ENCODE assay signal across 10 cellular contexts in genomic region chr18:23872701-23873550, GRCh38.
A peak's percentile ranks its signal among the peaks of the same experiment; 100 is the strongest.
DNase-seq lines count a peak whose midpoint lies in the region; ATAC-seq and TF ChIP-seq lines count a peak whose summit lies in the region.
"Had no signal": no experiment of that assay in that cellular context is flagged by ENCODE, and none has a peak within 500 bp of the region (broad histone marks: within the 10 kb centered on the region; RNA-seq: fewer than 3 reads in every experiment).

No MANE protein-coding gene starts in this region.

- H3K9ac ChIP-seq in duodenal mucosa (ENCODE audit: low read depth in 1 of 2, low read length in 2 of 2) (peak overlapping the region; percentile 29 to 83), rectal smooth muscle tissue (ENCODE audit: low read length) (no peak overlapping the region)

- ATAC-seq in HG03097 (IDR thresholded peaks at IDR 0.05; ENCODE audit: low FRiP score, unreplicated experiment) (no peak), HG02798 (IDR thresholded peaks at IDR 0.05; ENCODE audit: poor library complexity, unreplicated experiment) (no peak)
- no peak for ATAC-seq in stimulated activated memory B cell treated with anti-CD40 and anti-IgM and Interleukin-4, amounts not matched to agents 10 μg/mL and 1 μg/mL and 100 μg/mL, for 72 hours

- POLR2A ChIA-PET in RWPE1 (lab: Yijun Ruan, JAX; ENCODE audit: low non-redundant PET), result no interaction called here

- peak overlapping the region; percentile 94 for H3K27ac ChIP-seq in RWPE1
- peak overlapping the region; percentile 82 for H3K27ac ChIP-seq in duodenal mucosa (ENCODE audit: low read depth, low read length)
- H3K27ac ChIP-seq in rectal smooth muscle tissue (ENCODE audit: low read depth, low read length), result no peak overlapping the region

- H3K4me1 ChIP-seq in duodenal mucosa (ENCODE audit: control insufficient read depth in 1 of 2, insufficient read depth in 2 of 2, low read length in 2 of 2) (peaks cover 16 to 21% of the 10 kb centered on the region in 2 donors), rectal smooth muscle tissue (ENCODE audit: control insufficient read depth, insufficient read depth, low read length) (no peaks in the 10 kb centered on the region)

- TF ChIP-seq CTCF in RWPE1 (conservative IDR thresholded peaks at IDR 0.05; ENCODE audit: low read depth), result no peak

- no peaks in the 10 kb centered on the region for H3K36me3 Mint-ChIP-seq in stimulated activated memory B cell treated with anti-CD40 and anti-IgM and Interleukin-4, amounts not matched to agents 10 μg/mL and 1 μg/mL and 100 μg/mL, for 72 hours
- H3K36me3 Mint-ChIP-seq: naive B cell had no signal

- H3K27me3 ChIP-seq in duodenal mucosa (ENCODE audit: control insufficient read depth in 1 of 2, insufficient read depth in 2 of 2, low read length in 2 of 2) (no peaks in the 10 kb centered on the region), rectal smooth muscle tissue (ENCODE audit: control insufficient read depth, insufficient read depth, low read length) (no peaks in the 10 kb centered on the region)

- H3K4me1 Mint-ChIP-seq in stimulated activated memory B cell treated with anti-CD40 and anti-IgM and Interleukin-4, amounts not matched to agents 10 μg/mL and 1 μg/mL and 100 μg/mL, for 72 hours, result peaks cover 24% of the 10 kb centered on the region

- peak overlapping the region; percentile 70 to 85 for H3K4me3 ChIP-seq in duodenal mucosa (ENCODE audit: low read depth in 1 of 2, low read length in 2 of 2)
- peak overlapping the region; percentile 47 for H3K4me3 ChIP-seq in rectal smooth muscle tissue (ENCODE audit: low read length)

- no peaks in the 10 kb centered on the region for H3K9me3 Mint-ChIP-seq in stimulated activated memory B cell treated with anti-CD40 and anti-IgM and Interleukin-4, amounts not matched to agents 10 μg/mL and 1 μg/mL and 100 μg/mL, for 72 hours
- H3K9me3 Mint-ChIP-seq: naive B cell had no signal

- CTCF ChIA-PET in RWPE1 (lab: Yijun Ruan, JAX), result no interaction called here

- H3K27ac Mint-ChIP-seq in stimulated activated memory B cell treated with anti-CD40 and anti-IgM and Interleukin-4, amounts not matched to agents 10 μg/mL and 1 μg/mL and 100 μg/mL, for 72 hours, result no peak overlapping the region

- no peak overlapping the region for H3K4me3 Mint-ChIP-seq in stimulated activated memory B cell treated with anti-CD40 and anti-IgM and Interleukin-4, amounts not matched to agents 10 μg/mL and 1 μg/mL and 100 μg/mL, for 72 hours

- no peaks in the 10 kb centered on the region for H3K27me3 Mint-ChIP-seq in stimulated activated memory B cell treated with anti-CD40 and anti-IgM and Interleukin-4, amounts not matched to agents 10 μg/mL and 1 μg/mL and 100 μg/mL, for 72 hours

- no peaks in the 10 kb centered on the region for H3K36me3 ChIP-seq in duodenal mucosa (ENCODE audit: control insufficient read depth in 1 of 2, insufficient read depth in 2 of 2, low read length in 2 of 2)
- no peaks in the 10 kb centered on the region for H3K36me3 ChIP-seq in rectal smooth muscle tissue (ENCODE audit: control insufficient read depth, insufficient read depth, low read length)

- no peaks in the 10 kb centered on the region for H3K9me3 ChIP-seq in duodenal mucosa (ENCODE audit: control insufficient read depth in 1 of 2, low read length in 2 of 2)

- DNase-seq in COLO668 (lab: John Stamatoyannopoulos, UW; ENCODE audit: unreplicated experiment) (peak; percentile 81), RWPE1 (ENCODE audit: low spot score) (peak; percentile 91), GOT3 (lab: John Stamatoyannopoulos, UW) (no peak)
- DNase-seq: naive B cell, NCI-H1930 had no signal
